8 cellular contexts compared by ENCODE assay signal in genomic region chr6:56314683-56315523, GRCh38.
DNase-seq lines count a peak whose midpoint lies in the region; ATAC-seq and TF ChIP-seq lines count a peak whose summit lies in the region.

No MANE protein-coding gene starts in this region.

- peak; percentile 84 for TF ChIP-seq CTCF in cardiac muscle cell (IDR thresholded peaks at IDR 0.05; ENCODE audit: low read depth, low read length)
- TF ChIP-seq CTCF in fibroblast of mammary gland (conservative IDR thresholded peaks at IDR 0.05; ENCODE audit: control insufficient read depth, insufficient read depth, low read depth, low read length) = peak; percentile 97
- peak in 9 of 11 experiments; percentile 17 to 69 (median 61) for TF ChIP-seq CTCF in spleen (IDR thresholded peaks at IDR 0.05 in 8 of 11, conservative IDR thresholded peaks at IDR 0.05 in 3 of 11)

- H3K36me3 ChIP-seq in cardiac muscle cell (no peaks in the 10 kb centered on the region), spleen (no peaks in the 10 kb centered on the region)

- ATAC-seq in right cardiac atrium = no peak
- peak; percentile 52 for ATAC-seq in HG02884 (IDR thresholded peaks at IDR 0.05; ENCODE audit: unreplicated experiment)

- no peak overlapping the region for H3K4me3 ChIP-seq in cardiac muscle cell
- no peak overlapping the region for H3K4me3 ChIP-seq in right cardiac atrium (ENCODE audit: low read length)
- no peak overlapping the region for H3K4me3 ChIP-seq in fibroblast of mammary gland (ENCODE audit: control insufficient read depth, low read depth, low read length)
- H3K4me3 ChIP-seq in spleen = no peak overlapping the region

- no peaks in the 10 kb centered on the region for H3K9me3 ChIP-seq in cardiac muscle cell (ENCODE audit: low read depth)
- no peaks in the 10 kb centered on the region for H3K9me3 ChIP-seq in right cardiac atrium (ENCODE audit: control insufficient read depth, low read length)
- H3K9me3 ChIP-seq in spleen = no peaks in the 10 kb centered on the region

- DNase-seq in cardiac muscle cell (ENCODE audit: low read depth in 1 of 2, low spot score in 1 of 2) (peak; percentile 50 to 66), right cardiac atrium (no peak), RKO (ENCODE audit: low spot score) (peak; percentile 40), fibroblast of mammary gland (ENCODE audit: low read depth) (peak; percentile 56), spleen (no peak), hepatic stellate cell (ENCODE audit: low spot score) (no peak)
- DNase-seq in activated naive CD4-positive, alpha-beta T cell treated with Interleukin-2 at 50 U/mL for 16 hours = no peak

- H3K27me3 ChIP-seq in cardiac muscle cell (peaks cover 9% of the 10 kb centered on the region), right cardiac atrium (ENCODE audit: control insufficient read depth, insufficient read depth) (no peaks in the 10 kb centered on the region), spleen (replicated peaks in 1 of 7) (no peaks in the 10 kb centered on the region)

- no peak for TF ChIP-seq POLR2A in spleen (IDR thresholded peaks at IDR 0.05)

- H3K4me1 ChIP-seq in cardiac muscle cell (ENCODE audit: low read depth) (no peaks in the 10 kb centered on the region), right cardiac atrium (ENCODE audit: control insufficient read depth, insufficient read depth, low read length) (no peaks in the 10 kb centered on the region), spleen (no peaks in the 10 kb centered on the region)

- intact Hi-C loops in right cardiac atrium (cut with DNase I) (no loop called here), spleen (cut with DNase I; ENCODE audit: low total_unique reads) (no loop called here)

- no peak overlapping the region for H3K27ac ChIP-seq in cardiac muscle cell
- no peak overlapping the region for H3K27ac ChIP-seq in right cardiac atrium (ENCODE audit: low read length)
- H3K27ac ChIP-seq in spleen = no peak overlapping the region

- 62% methylated on average over 11 of the region's 11 CpGs for WGBS in right cardiac atrium
- WGBS in spleen, 5 donors = 62 to 74% (median 72%) methylated on average over 11 of the region's 11 CpGs

Comparison
In these comparisons a context has a peak if more than half of its experiments do, and no peak if none do; other contexts are left out.
1. DNase-seq: peak in cardiac muscle cell (2 of 2), RKO (single experiment) and fibroblast of mammary gland (single experiment); none in right cardiac atrium (0 of 3), spleen (single experiment), hepatic stellate cell (single experiment) and activated naive CD4-positive, alpha-beta T cell treated with Interleukin-2 at 50 U/mL for 16 hours (single experiment).
2. Peak in every context shown above with its lines, with median percentiles within 50 percentile points of each other: CTCF ChIP-seq.